1 cellular context compared by ENCODE assay signal in genomic region chr15:64067564-64068030, GRCh38.
TF ChIP-seq lines count a peak whose summit lies in the region.

No MANE protein-coding gene starts in this region.

TF ChIP-seq in K562, 482 proteins besides CTCF, POLR2A, EP300 and RAD21 (continued from another document):
- TF ChIP-seq, protein P1, sequence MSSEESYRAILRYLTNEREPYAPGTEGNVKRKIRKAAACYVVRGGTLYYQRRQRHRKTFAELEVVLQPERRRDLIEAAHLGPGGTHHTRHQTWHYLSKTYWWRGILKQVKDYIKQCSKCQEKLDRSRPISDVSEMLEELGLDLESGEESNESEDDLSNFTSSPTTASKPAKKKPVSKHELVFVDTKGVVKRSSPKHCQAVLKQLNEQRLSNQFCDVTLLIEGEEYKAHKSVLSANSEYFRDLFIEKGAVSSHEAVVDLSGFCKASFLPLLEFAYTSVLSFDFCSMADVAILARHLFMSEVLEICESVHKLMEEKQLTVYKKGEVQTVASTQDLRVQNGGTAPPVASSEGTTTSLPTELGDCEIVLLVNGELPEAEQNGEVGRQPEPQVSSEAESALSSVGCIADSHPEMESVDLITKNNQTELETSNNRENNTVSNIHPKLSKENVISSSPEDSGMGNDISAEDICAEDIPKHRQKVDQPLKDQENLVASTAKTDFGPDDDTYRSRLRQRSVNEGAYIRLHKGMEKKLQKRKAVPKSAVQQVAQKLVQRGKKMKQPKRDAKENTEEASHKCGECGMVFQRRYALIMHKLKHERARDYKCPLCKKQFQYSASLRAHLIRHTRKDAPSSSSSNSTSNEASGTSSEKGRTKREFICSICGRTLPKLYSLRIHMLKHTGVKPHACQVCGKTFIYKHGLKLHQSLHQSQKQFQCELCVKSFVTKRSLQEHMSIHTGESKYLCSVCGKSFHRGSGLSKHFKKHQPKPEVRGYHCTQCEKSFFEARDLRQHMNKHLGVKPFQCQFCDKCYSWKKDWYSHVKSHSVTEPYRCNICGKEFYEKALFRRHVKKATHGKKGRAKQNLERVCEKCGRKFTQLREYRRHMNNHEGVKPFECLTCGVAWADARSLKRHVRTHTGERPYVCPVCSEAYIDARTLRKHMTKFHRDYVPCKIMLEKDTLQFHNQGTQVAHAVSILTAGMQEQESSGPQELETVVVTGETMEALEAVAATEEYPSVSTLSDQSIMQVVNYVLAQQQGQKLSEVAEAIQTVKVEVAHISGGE (CRISPR knock-in tag; IDR thresholded peaks at IDR 0.05), result no peak
- no peak for TF ChIP-seq ZNF146 (CRISPR knock-in tag; IDR thresholded peaks at IDR 0.05; ENCODE audit: unreplicated experiment)
- TF ChIP-seq CC2D1A (IDR thresholded peaks at IDR 0.05), result peak; percentile 67; the same call in 1 of the 2 replicates
- TF ChIP-seq HCFC1 (IDR thresholded peaks at IDR 0.05; ENCODE audit: low read depth, low read length), result no peak
